Comparison of ENCODE assay signal across 8 cellular contexts in the genomic region with DNA sequence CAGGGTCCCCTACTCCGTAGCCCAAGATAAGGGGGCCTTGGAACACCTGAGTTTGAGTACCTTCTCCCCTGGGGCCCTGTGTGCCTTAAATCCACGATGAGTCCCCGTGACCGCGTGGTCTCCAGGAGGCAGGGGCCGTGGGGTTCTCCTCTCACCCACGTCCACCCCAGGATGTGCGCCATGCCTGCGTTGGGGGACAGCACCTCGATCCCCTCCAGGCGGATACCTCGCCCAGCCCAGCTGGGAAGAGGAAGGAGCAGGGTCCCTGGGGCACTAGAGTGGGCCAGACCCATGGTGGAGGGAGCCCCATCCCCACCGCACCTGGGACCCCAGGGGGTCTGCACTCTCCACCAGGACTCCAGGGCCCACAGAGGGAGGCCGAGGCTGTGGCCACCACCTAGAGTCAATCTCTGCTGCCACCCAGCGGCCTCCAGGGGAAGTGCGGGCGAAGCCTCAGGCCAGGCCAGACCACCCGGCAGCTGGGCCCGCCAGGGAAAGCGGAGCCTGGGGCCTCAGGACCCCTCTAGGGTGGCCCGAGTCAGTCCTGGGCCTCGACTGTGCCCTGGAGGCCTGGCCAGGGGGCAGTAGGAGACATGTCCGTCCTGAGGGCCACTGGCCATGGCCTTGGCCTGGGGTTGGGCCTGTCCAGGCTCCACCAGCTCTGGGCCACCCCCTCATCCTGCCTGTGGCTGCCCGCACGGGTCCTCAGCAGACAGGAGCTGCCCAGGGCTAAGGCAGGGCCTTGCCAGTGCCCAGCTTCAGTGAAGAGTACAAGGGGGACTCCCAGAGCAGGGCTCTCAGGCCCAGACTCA. TPM values are rescaled to one million over a fixed set of nuclear protein-coding genes. Genes with fewer than 3 reads are reported as not detected.
DNase-seq lines count a peak whose midpoint lies in the region; ATAC-seq and TF ChIP-seq lines count a peak whose summit lies in the region.

No MANE protein-coding gene starts in this region.

- peak; percentile 83 for TF ChIP-seq CTCF in SK-N-SH (IDR thresholded peaks at IDR 0.05)

- no peaks in the 10 kb centered on the region for H3K36me3 ChIP-seq in SK-N-SH (replicated peaks in 1 of 2; ENCODE audit: control insufficient read depth in 1 of 2, insufficient read depth in 2 of 2, low read length in 1 of 2)

- no peak for ATAC-seq in GM19324 (IDR thresholded peaks at IDR 0.05; ENCODE audit: low FRiP score, unreplicated experiment)

- H3K9me3 ChIP-seq in SK-N-SH: no peaks in the 10 kb centered on the region

- no peaks in the 10 kb centered on the region for H3K79me2 ChIP-seq in SK-N-SH (ENCODE audit: insufficient read depth)

- POLR2A ChIA-PET in SK-N-SH (lab: Yijun Ruan, JAX): no interaction called here

- no peak overlapping the region for H3K27ac Mint-ChIP-seq in activated naive CD4-positive, alpha-beta T cell treated with anti-CD3 and anti-CD28 coated beads for 36 hours

- H3K9me3 Mint-ChIP-seq in activated naive CD4-positive, alpha-beta T cell treated with anti-CD3 and anti-CD28 coated beads for 36 hours: no peaks in the 10 kb centered on the region

- no peaks in the 10 kb centered on the region; a peak in 1 of 4 replicates for H3K4me1 ChIP-seq in SK-N-SH (ENCODE audit: control insufficient read depth in 1 of 2, insufficient read depth in 2 of 2, low read depth in 1 of 2, low read length in 1 of 2)

- no peak overlapping the region for H2AFZ ChIP-seq in SK-N-SH (ENCODE audit: low read depth)

- 20% methylated on average over 5 of the region's 25 CpGs for WGBS in SK-N-SH (ENCODE audit: low lambda C conversion rate)

- no peaks in the 10 kb centered on the region for H3K4me1 Mint-ChIP-seq in activated naive CD4-positive, alpha-beta T cell treated with anti-CD3 and anti-CD28 coated beads for 36 hours (ENCODE audit: low read depth)

- H3K4me3 ChIP-seq in SK-N-SH (ENCODE audit: low read depth in 2 of 2, low read length in 1 of 2): no peak overlapping the region; a peak in 1 of 4 replicates

- H3F3A ChIP-seq in SK-N-SH (replicated peaks; ENCODE audit: insufficient read depth): peaks cover 4% of the 10 kb centered on the region

- no peak overlapping the region for H3K4me2 ChIP-seq in SK-N-SH

- no peaks in the 10 kb centered on the region for H4K20me1 ChIP-seq in SK-N-SH (ENCODE audit: insufficient read depth)

- H3K36me3 Mint-ChIP-seq in activated naive CD4-positive, alpha-beta T cell treated with anti-CD3 and anti-CD28 coated beads for 36 hours (ENCODE audit: low read depth): no peaks in the 10 kb centered on the region

- DNase-seq in DMS53 (lab: John Stamatoyannopoulos, UW) (peak; percentile 67), HPDE6-E6E7 (ENCODE audit: extremely low spot score) (peak; percentile 58), SK-N-SH (peak; percentile 91), cardiac septum (ENCODE audit: low spot score) (peak; percentile 87), retina (peak; percentile 88), SIG-M5 (lab: John Stamatoyannopoulos, UW) (no peak)
- peak; percentile 78 for DNase-seq in activated naive CD4-positive, alpha-beta T cell treated with anti-CD3 and anti-CD28 coated beads for 36 hours

- no peak overlapping the region for H3K9ac ChIP-seq in SK-N-SH

- no peaks in the 10 kb centered on the region for H3K27me3 Mint-ChIP-seq in activated naive CD4-positive, alpha-beta T cell treated with anti-CD3 and anti-CD28 coated beads for 36 hours (ENCODE audit: low read depth)

- no peak overlapping the region for H3K27ac ChIP-seq in SK-N-SH (ENCODE audit: low read depth in 2 of 2, low read length in 1 of 2)

- CTCF ChIA-PET in SK-N-SH (lab: Yijun Ruan, JAX): interaction anchor here (0.5 to 4.1 kb wide), 67 partner anchors 9 to 954 kb away, joined by 3 to 98 read pairs (median 4); a partner anchor contains a TSS
- CTCF ChIA-PET in activated naive CD4-positive, alpha-beta T cell treated with anti-CD3 and anti-CD28 coated beads for 36 hours (lab: Charles Lee): interaction anchor here (0.6 to 1.6 kb wide), 11 partner anchors 12 to 458 kb away, joined by 3 to 7 read pairs (median 3); no protein-coding TSS in a partner anchor

- no peaks in the 10 kb centered on the region for H3K9me2 ChIP-seq in SK-N-SH

- H3K27me3 ChIP-seq in SK-N-SH (ENCODE audit: insufficient read depth): no peaks in the 10 kb centered on the region

- peak; percentile 80 for TF ChIP-seq RAD21 in SK-N-SH (IDR thresholded peaks at IDR 0.05; ENCODE audit: low read length)

- intact Hi-C loops in activated naive CD4-positive, alpha-beta T cell treated with anti-CD3 and anti-CD28 coated beads for 36 hours (cut with micrococcal nuclease): loop anchor here (2.0 kb wide), 1 partner anchor 272 kb away; no protein-coding TSS in a partner anchor
- intact Hi-C loops in cardiac septum (cut with DNase I): loop anchor here (1.0 kb wide), 1 partner anchor 273 kb away; no protein-coding TSS in a partner anchor

- H3K4me3 Mint-ChIP-seq in activated naive CD4-positive, alpha-beta T cell treated with anti-CD3 and anti-CD28 coated beads for 36 hours: no peak overlapping the region

- TF ChIP-seq EP300 in SK-N-SH (IDR thresholded peaks at IDR 0.05; ENCODE audit: borderline replicate concordance in 1 of 2, low read depth in 1 of 2, low read length in 1 of 2): no peak

TF ChIP-seq in SK-N-SH, 30 proteins besides CTCF, POLR2A, EP300 and RAD21:
- TF ChIP-seq SMC3 (IDR thresholded peaks at IDR 0.05; ENCODE audit: low read depth, low read length): peak; percentile 52
- TF ChIP-seq GATA2 (CRISPR knock-in tag; IDR thresholded peaks at IDR 0.05): no peak
- TF ChIP-seq SIN3A (IDR thresholded peaks at IDR 0.05; ENCODE audit: borderline replicate concordance, low read depth, low read length): no peak
- TF ChIP-seq JUND (IDR thresholded peaks at IDR 0.05): no peak
- TF ChIP-seq, protein P1, sequence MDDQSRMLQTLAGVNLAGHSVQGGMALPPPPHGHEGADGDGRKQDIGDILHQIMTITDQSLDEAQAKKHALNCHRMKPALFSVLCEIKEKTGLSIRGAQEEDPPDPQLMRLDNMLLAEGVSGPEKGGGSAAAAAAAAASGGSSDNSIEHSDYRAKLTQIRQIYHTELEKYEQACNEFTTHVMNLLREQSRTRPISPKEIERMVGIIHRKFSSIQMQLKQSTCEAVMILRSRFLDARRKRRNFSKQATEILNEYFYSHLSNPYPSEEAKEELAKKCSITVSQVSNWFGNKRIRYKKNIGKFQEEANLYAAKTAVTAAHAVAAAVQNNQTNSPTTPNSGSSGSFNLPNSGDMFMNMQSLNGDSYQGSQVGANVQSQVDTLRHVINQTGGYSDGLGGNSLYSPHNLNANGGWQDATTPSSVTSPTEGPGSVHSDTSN (IDR thresholded peaks at IDR 0.05): no peak
TF ChIP-seq in SK-N-SH: peak in this region for 1.

RNA-seq across cellular contexts. Expression of a gene that starts 55.0 kb away (rescaled TPM):
- 7.6 and 8.3 TPM in 2 replicates for polyA plus RNA-seq in SK-N-SH (2012; rRNA removed)
- 2.8 and 6.0 TPM in 2 replicates for polyA plus RNA-seq in SK-N-SH (2012; cell fraction: cytosol; rRNA removed)
- 12.1 and 12.9 TPM in 2 replicates for polyA plus RNA-seq in SK-N-SH (2012; cell fraction: nucleus; rRNA removed)
- 1 to 10 TPM; 2.6 to 3.0 TPM for total RNA-seq in activated naive CD4-positive, alpha-beta T cell treated with anti-CD3 and anti-CD28 coated beads for 36 hours
- 1.00 TPM for total RNA-seq in cardiac septum
